ENCODE assay signal across 2 cellular contexts in genomic region chr3:158672293-158673176, GRCh38.
TF ChIP-seq lines count a peak whose summit lies in the region.

TSS of gene LXN (minus strand) at chr3:158672648. CDS start at chr3:158672478, 170 bp downstream.

TF ChIP-seq in IMR-90, 13 proteins besides CTCF, POLR2A, EP300 and RAD21:
- TF ChIP-seq NFE2L2 (IDR thresholded peaks at IDR 0.05; ENCODE audit: low read depth, low read length) (no peak), SMC3 (IDR thresholded peaks at IDR 0.05; ENCODE audit: low read depth, low read length) (peak; percentile 73), CEBPB (IDR thresholded peaks at IDR 0.05; ENCODE audit: low read depth, low read length) (no peak), MXI1 (IDR thresholded peaks at IDR 0.05; ENCODE audit: borderline replicate concordance, low read depth, low read length) (peak; percentile 47; the same call in 1 of the 2 replicates), RCOR1 (IDR thresholded peaks at IDR 0.05; ENCODE audit: insufficient replicate concordance, low read length) (peak; percentile 16), MAFK (IDR thresholded peaks at IDR 0.05; ENCODE audit: low read depth, low read length) (no peak), USF2 (IDR thresholded peaks at IDR 0.05; ENCODE audit: low read depth, low read length) (no peak), BHLHE40 (IDR thresholded peaks at IDR 0.05; ENCODE audit: low read depth, low read length) (no peak), CHD1 (IDR thresholded peaks at IDR 0.05; ENCODE audit: low read depth, low read length) (no peak), FOS (IDR thresholded peaks at IDR 0.05; ENCODE audit: low read depth, low read length) (no peak)

TF ChIP-seq in liver, 16 proteins besides CTCF, POLR2A, EP300 and RAD21:
- TF ChIP-seq SP1 (IDR thresholded peaks at IDR 0.05): peak; percentile 14
- no peak for TF ChIP-seq ZBTB33 (IDR thresholded peaks at IDR 0.05)
- no peak for TF ChIP-seq HNF4A (conservative IDR thresholded peaks at IDR 0.05)
